30 cellular contexts compared by ENCODE assay signal in the genomic region with DNA sequence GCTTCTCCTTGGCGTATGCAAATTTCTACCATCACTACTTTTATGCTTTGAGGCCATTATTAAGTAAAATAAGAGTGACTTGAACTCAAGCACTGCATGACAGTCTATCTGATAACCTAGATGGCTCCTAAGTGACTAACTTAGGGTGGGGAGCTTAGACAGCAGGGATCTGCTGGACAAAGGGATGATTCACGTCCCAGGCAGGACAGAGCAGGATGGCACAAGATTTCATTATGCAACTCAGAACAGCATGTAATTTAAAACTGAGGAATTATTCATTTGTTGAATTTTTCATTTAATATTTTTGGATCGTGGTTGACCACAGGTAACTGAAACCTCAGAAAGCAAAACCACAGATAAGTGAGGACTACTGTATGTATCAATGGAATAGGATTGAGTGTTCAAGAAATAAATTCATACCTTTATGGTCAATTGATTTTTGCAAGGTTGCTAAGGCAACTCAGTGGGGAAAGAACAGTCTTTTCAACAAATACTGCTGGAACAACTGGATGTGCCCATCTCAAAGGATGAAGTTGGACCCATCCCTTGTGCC.
DNase-seq lines count a peak whose midpoint lies in the region; ATAC-seq, FAIRE-seq and TF ChIP-seq lines count a peak whose summit lies in the region.
"Had no signal": no experiment of that assay in that cellular context is flagged by ENCODE, and none has a peak within 500 bp of the region (broad histone marks: within the 10 kb centered on the region; RNA-seq: fewer than 3 reads in every experiment).

No MANE protein-coding gene starts in this region.

- POLR2A ChIA-PET in GM12878 (lab: Charles Lee), result no interaction called here

- no peak overlapping the region for H2AFZ ChIP-seq in GM12878 (ENCODE audit: control insufficient read depth, low read depth, low read length)

- H3K9me3 ChIP-seq in GM12878 (replicated peaks; ENCODE audit: control insufficient read depth, insufficient read depth, low read length) (no peaks in the 10 kb centered on the region), adrenal gland (replicated peaks in 1 of 3) (no peaks in the 10 kb centered on the region)
- H3K9me3 ChIP-seq: Caco-2, MG63, upper lobe of right lung had no signal

- SMC1A ChIA-PET in GM12878 (lab: Charles Lee; ENCODE audit: uncharacterized antibody, unreplicated experiment), result interaction anchor here (0.9 kb wide), 1 partner anchor 206 kb away, joined by 3 read pairs; no protein-coding TSS in a partner anchor

- H3K4me3 ChIP-seq in GM12878 (no peak overlapping the region), adrenal gland (no peak overlapping the region)
- H3K4me3 ChIP-seq: cardiac muscle cell, MG63, skin epidermis, upper lobe of right lung had no signal

- intact Hi-C loops in GM12878 (cut with micrococcal nuclease; ENCODE audit: unreplicated experiment) (no loop called here), adrenal gland (cut with DNase I) (no loop called here)

- no peaks in the 10 kb centered on the region for H3K79me2 ChIP-seq in GM12878 (ENCODE audit: control insufficient read depth, insufficient read depth, low read length)

- H3K27ac ChIP-seq in GM12878 (ENCODE audit: control insufficient read depth, insufficient read depth) (no peak overlapping the region), foreskin keratinocyte (peak overlapping the region; percentile 10), adrenal gland (no peak overlapping the region)
- H3K27ac ChIP-seq: cardiac muscle cell, HL-60, skin epidermis, upper lobe of right lung had no signal

- TF ChIP-seq EP300 in GM12878 (IDR thresholded peaks at IDR 0.05; ENCODE audit: borderline replicate concordance in 1 of 2, control insufficient read depth in 1 of 2, low read depth in 2 of 2, low read length in 2 of 2), result no peak

- peak; percentile 14 for DNase-seq in AG20443 (ENCODE audit: low spot score)
- peak; percentile 58 for DNase-seq in HT1080 (ENCODE audit: low read depth)
- no peak for DNase-seq in GM12878 (ENCODE audit: low read depth, low spot score)
- peak; percentile 80 to 91 for DNase-seq in foreskin keratinocyte
- no peak for DNase-seq in HuH-7 (ENCODE audit: low spot score)
- no peak for DNase-seq in NOMO-1 treated with dmso at 0.1 percent for 144 hours (lab: John Stamatoyannopoulos, UW; ENCODE audit: unreplicated experiment)
- no peak for DNase-seq in adrenal gland
- DNase-seq: activated CD4-positive, alpha-beta T cell treated with anti-CD3 and anti-CD28 coated beads, Interleukin-2, amount 10 ng/mL, durations not matched to agents 24 days and 14 days; activated naive CD4-positive, alpha-beta T cell; activated T-cell treated with anti-CD3 and anti-CD28 coated beads, Interleukin-2, amount 50 U/mL, for 4 hours; amniotic stem cell; C1 segment of cervical spinal cord; Caco-2; DMS79; foreskin melanocyte; H7; hippocampal formation; left ventricle myocardium superior; MG63; naive thymus-derived CD4-positive, alpha-beta T cell; NCI-H2081 treated with DMSO at 0.1 percent for 48 hours; stimulated activated CD4-positive, alpha-beta T cell treated with anti-CD3 and anti-CD28 coated beads, Interleukin-1b, Interleukin-23, amount 100 ng/mL, for 48 hours; substantia nigra; upper lobe of right lung had no signal

- TF ChIP-seq CTCF in GM12878 (IDR thresholded peaks at IDR 0.05 in 2 of 3, conservative IDR thresholded peaks at IDR 0.05 in 1 of 3; ENCODE audit: control insufficient read depth in 2 of 3, extremely low read depth in 1 of 3, insufficient read depth in 1 of 3, low read depth in 3 of 3, low read length in 3 of 3), result no peak
- TF ChIP-seq CTCF in foreskin keratinocyte (conservative IDR thresholded peaks at IDR 0.05), result no peak
- no peak for TF ChIP-seq CTCF in adrenal gland (IDR thresholded peaks at IDR 0.05)

- no TSS peak for BruUV-seq in GM12878 (replicated peaks; lab: Mats Ljungman, UMichigan)

- no peak overlapping the region for H3K4me2 ChIP-seq in GM12878 (ENCODE audit: control insufficient read depth, insufficient read depth)

- no peak for TF ChIP-seq RAD21 in GM12878 (IDR thresholded peaks at IDR 0.05; ENCODE audit: insufficient read depth, low read depth, low read length)

- 62% methylated on average over 3 of the region's 3 CpGs for WGBS in GM12878 (ENCODE audit: insufficient coverage, insufficient replicate concordance, low lambda C conversion rate, missing lambda C conversion rate)
- WGBS in adrenal gland, 4 donors, result 85 to 91% (median 88%) methylated on average over 3 of the region's 3 CpGs

- no peaks in the 10 kb centered on the region for H4K20me1 ChIP-seq in GM12878 (ENCODE audit: control insufficient read depth, insufficient read depth)

- H3K36me3 ChIP-seq in GM12878 (ENCODE audit: control insufficient read depth in 2 of 2, insufficient read depth in 2 of 2, low read length in 1 of 2), result no peaks in the 10 kb centered on the region
- no peaks in the 10 kb centered on the region for H3K36me3 ChIP-seq in adrenal gland (replicated peaks in 1 of 2)
- H3K36me3 ChIP-seq: cardiac muscle cell, MG63, upper lobe of right lung had no signal

- in situ Hi-C loops in GM12878 (cut with MboI), result no loop called here

- CTCF ChIA-PET in GM12878 (lab: Yijun Ruan, JAX), result interaction anchor here (0.6 kb wide), 1 partner anchor 98 kb away, joined by 3 read pairs; no protein-coding TSS in a partner anchor

- H3K27me3 ChIP-seq in GM12878 (replicated peaks in 1 of 2; ENCODE audit: control insufficient read depth in 2 of 2, insufficient read depth in 2 of 2, low read length in 1 of 2), result no peaks in the 10 kb centered on the region
- no peaks in the 10 kb centered on the region for H3K27me3 ChIP-seq in foreskin keratinocyte
- H3K27me3 ChIP-seq in adrenal gland, result peaks cover 5% of the 10 kb centered on the region
- H3K27me3 ChIP-seq: cardiac muscle cell, MG63 had no signal

- H3K9ac ChIP-seq in GM12878 (ENCODE audit: control insufficient read depth, insufficient read depth, low read length), result no peak overlapping the region

- TF ChIP-seq POLR2A in GM12878 (IDR thresholded peaks at IDR 0.05; ENCODE audit: low read depth, low read length), result no peak
- TF ChIP-seq POLR2A in adrenal gland (IDR thresholded peaks at IDR 0.05), result no peak

- FAIRE-seq in GM12878 (lab: Jason Lieb, UNC), result no peak
- FAIRE-seq: endometrium had no signal

- H3K4me1 ChIP-seq in GM12878 (ENCODE audit: control insufficient read depth, insufficient read depth, low read length), result no peaks in the 10 kb centered on the region
- H3K4me1 ChIP-seq in foreskin keratinocyte, result peaks cover 29% of the 10 kb centered on the region
- no peaks in the 10 kb centered on the region for H3K4me1 ChIP-seq in adrenal gland (replicated peaks in 1 of 2)
- H3K4me1 ChIP-seq: Caco-2, upper lobe of right lung had no signal

- RAD21 ChIA-PET in GM12878 (lab: Charles Lee; ENCODE audit: unreplicated experiment), result no interaction called here

- ATAC-seq in GM12878 (no peak), foreskin keratinocyte (peak; percentile 99), HG03521 (IDR thresholded peaks at IDR 0.05; ENCODE audit: unreplicated experiment) (no peak)
- ATAC-seq: activated T-cell treated with anti-CD3 and anti-CD28 coated beads, Interleukin-2, amount 50 U/mL, for 4 hours; left ventricle myocardium superior; naive thymus-derived CD4-positive, alpha-beta T cell; Panc1; upper lobe of right lung had no signal

TF ChIP-seq in GM12878, 131 proteins besides CTCF, POLR2A, EP300 and RAD21:
- TF ChIP-seq, protein P1, sequence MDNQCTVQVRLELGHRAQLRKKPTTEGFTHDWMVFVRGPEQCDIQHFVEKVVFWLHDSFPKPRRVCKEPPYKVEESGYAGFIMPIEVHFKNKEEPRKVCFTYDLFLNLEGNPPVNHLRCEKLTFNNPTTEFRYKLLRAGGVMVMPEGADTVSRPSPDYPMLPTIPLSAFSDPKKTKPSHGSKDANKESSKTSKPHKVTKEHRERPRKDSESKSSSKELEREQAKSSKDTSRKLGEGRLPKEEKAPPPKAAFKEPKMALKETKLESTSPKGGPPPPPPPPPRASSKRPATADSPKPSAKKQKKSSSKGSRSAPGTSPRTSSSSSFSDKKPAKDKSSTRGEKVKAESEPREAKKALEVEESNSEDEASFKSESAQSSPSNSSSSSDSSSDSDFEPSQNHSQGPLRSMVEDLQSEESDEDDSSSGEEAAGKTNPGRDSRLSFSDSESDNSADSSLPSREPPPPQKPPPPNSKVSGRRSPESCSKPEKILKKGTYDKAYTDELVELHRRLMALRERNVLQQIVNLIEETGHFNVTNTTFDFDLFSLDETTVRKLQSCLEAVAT (IDR thresholded peaks at IDR 0.05), result no peak
- TF ChIP-seq RUNX3 (IDR thresholded peaks at IDR 0.05; ENCODE audit: low read length) (peak; percentile 63), SRF (IDR thresholded peaks at IDR 0.05; ENCODE audit: low read depth in 2 of 2, low read length in 2 of 2) (no peak)
- TF ChIP-seq, protein P2, sequence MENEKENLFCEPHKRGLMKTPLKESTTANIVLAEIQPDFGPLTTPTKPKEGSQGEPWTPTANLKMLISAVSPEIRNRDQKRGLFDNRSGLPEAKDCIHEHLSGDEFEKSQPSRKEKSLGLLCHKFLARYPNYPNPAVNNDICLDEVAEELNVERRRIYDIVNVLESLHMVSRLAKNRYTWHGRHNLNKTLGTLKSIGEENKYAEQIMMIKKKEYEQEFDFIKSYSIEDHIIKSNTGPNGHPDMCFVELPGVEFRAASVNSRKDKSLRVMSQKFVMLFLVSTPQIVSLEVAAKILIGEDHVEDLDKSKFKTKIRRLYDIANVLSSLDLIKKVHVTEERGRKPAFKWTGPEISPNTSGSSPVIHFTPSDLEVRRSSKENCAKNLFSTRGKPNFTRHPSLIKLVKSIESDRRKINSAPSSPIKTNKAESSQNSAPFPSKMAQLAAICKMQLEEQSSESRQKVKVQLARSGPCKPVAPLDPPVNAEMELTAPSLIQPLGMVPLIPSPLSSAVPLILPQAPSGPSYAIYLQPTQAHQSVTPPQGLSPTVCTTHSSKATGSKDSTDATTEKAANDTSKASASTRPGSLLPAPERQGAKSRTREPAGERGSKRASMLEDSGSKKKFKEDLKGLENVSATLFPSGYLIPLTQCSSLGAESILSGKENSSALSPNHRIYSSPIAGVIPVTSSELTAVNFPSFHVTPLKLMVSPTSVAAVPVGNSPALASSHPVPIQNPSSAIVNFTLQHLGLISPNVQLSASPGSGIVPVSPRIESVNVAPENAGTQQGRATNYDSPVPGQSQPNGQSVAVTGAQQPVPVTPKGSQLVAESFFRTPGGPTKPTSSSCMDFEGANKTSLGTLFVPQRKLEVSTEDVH (IDR thresholded peaks at IDR 0.05; ENCODE audit: low read depth, partially characterized antibody), result no peak

Comparison
In these comparisons a context has a peak if more than half of its experiments do, and no peak if none do; other contexts are left out.
1. DNase-seq: peak in AG20443 (single experiment), HT1080 (single experiment) and foreskin keratinocyte (2 of 2); none in GM12878 (single experiment), HuH-7 (single experiment), NOMO-1 treated with dmso at 0.1 percent for 144 hours (single experiment) and adrenal gland (0 of 7).